26 cellular contexts compared by ENCODE assay signal in genomic region chr2:15325296-15325695, GRCh38.
"Had no signal": no experiment of that assay in that cellular context is flagged by ENCODE, and none has a peak within 500 bp of the region (broad histone marks: within the 10 kb centered on the region; RNA-seq: fewer than 3 reads in every experiment).

No MANE protein-coding gene starts in this region.

- H3K9me3 ChIP-seq: lower lobe of right lung, neutrophil, pancreas, prostate gland, testis had no signal

- H3K27me3 ChIP-seq: dorsolateral prefrontal cortex, neutrophil, pancreas, right atrium auricular region, testis, tibial artery had no signal

- H3K27ac Mint-ChIP-seq: stimulated activated memory B cell treated with anti-CD40 and anti-IgM and Interleukin-4, amounts not matched to agents 10 μg/mL and 1 μg/mL and 100 μg/mL, for 72 hours; type B pancreatic cell had no signal

- H3K27me3 Mint-ChIP-seq: naive thymus-derived CD8-positive, alpha-beta T cell; stimulated activated memory B cell treated with anti-CD40 and anti-IgM and Interleukin-4, amounts not matched to agents 10 μg/mL and 1 μg/mL and 100 μg/mL, for 72 hours; type B pancreatic cell had no signal

- ATAC-seq: left colon; left ventricle myocardium superior; lower lobe of right lung; naive thymus-derived CD8-positive, alpha-beta T cell; pancreas; sciatic nerve; stimulated activated memory B cell treated with anti-CD40 and anti-IgM and Interleukin-4, amounts not matched to agents 10 μg/mL and 1 μg/mL and 100 μg/mL, for 72 hours; stimulated activated naive CD8-positive, alpha-beta T cell treated with anti-CD3 and anti-CD28 coated beads, Interleukin-15, Interleukin-2, amounts not matched to agents 100 U/mL and 50 U/mL, for 24 hours had no signal

- FAIRE-seq: frontal cortex, pancreas had no signal

- H3K4me1 ChIP-seq: lower lobe of right lung, pancreas, prostate gland, right atrium auricular region, testis, tibial artery had no signal

- H3K36me3 ChIP-seq: prostate gland, right atrium auricular region had no signal

- H3K4me3 Mint-ChIP-seq: immature natural killer cell; naive thymus-derived CD8-positive, alpha-beta T cell; neural crest cell; stimulated activated memory B cell treated with anti-CD40 and anti-IgM and Interleukin-4, amounts not matched to agents 10 μg/mL and 1 μg/mL and 100 μg/mL, for 72 hours; type B pancreatic cell had no signal

- H3K9me3 Mint-ChIP-seq: type B pancreatic cell had no signal

- H3K4me2 ChIP-seq: smooth muscle cell had no signal

- H3K4me1 Mint-ChIP-seq: naive thymus-derived CD8-positive, alpha-beta T cell; neural crest cell; stimulated activated memory B cell treated with anti-CD40 and anti-IgM and Interleukin-4, amounts not matched to agents 10 μg/mL and 1 μg/mL and 100 μg/mL, for 72 hours had no signal

- H3K4me3 ChIP-seq: dorsolateral prefrontal cortex, lower lobe of right lung, pancreas, prostate gland, right atrium auricular region, smooth muscle cell, testis, tibial artery had no signal

- DNase-seq: dorsolateral prefrontal cortex; effector CD4-positive, alpha-beta T cell; hypothalamus; immature natural killer cell; islet precursor cell; kidney glomerular epithelial cell; left colon; left ventricle myocardium superior; lower lobe of right lung; naive thymus-derived CD8-positive, alpha-beta T cell; pancreas; stimulated activated CD4-positive, alpha-beta T cell treated with anti-CD3 and anti-CD28 coated beads, Interleukin-2, amount 100 ng/mL, for 24 hours; stimulated activated CD4-positive, alpha-beta T cell treated with anti-CD3 and anti-CD28 coated beads, Interleukin-4, amount 100 ng/mL, for 24 hours; stimulated activated naive CD8-positive, alpha-beta T cell treated with anti-CD3 and anti-CD28 coated beads, Interleukin-15, Interleukin-2, amounts not matched to agents 100 U/mL and 50 U/mL, for 24 hours; substantia nigra; testis; tibial artery had no signal
